20 cellular contexts compared by ENCODE assay signal in the genomic region with DNA sequence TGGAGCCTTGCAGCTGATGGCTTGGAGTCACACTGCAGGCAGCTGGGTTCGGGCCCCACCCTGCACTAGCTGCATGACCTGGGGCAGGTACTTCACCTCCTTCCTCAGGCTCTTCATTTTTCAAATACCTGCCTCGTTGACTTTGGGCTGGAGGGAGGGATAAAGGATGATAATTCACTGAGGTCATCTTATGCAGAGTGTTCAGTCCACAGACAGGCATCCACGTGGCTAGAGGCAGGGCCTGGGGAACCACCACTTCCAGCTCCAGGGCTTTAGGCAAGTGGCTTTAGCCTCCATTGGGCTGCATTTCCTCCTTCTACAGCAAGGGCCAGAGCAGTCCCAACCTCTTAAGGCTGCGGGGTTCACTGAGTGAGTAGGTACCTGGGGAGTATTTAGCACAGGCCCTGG.
DNase-seq lines count a peak whose midpoint lies in the region; ATAC-seq, FAIRE-seq and TF ChIP-seq lines count a peak whose summit lies in the region.
"Had no signal": no experiment of that assay in that cellular context is flagged by ENCODE, and none has a peak within 500 bp of the region (broad histone marks: within the 10 kb centered on the region; RNA-seq: fewer than 3 reads in every experiment).

No MANE protein-coding gene starts in this region.

- no peaks in the 10 kb centered on the region for H3K4me1 ChIP-seq in endodermal cell (ENCODE audit: control insufficient read depth, insufficient read depth, low read length)
- H3K4me1 ChIP-seq: adrenal gland had no signal

- H3K4me1 Mint-ChIP-seq in endodermal cell (peaks cover 29% of the 10 kb centered on the region), naive B cell (peaks cover 49 to 83% (median 76%) of the 10 kb centered on the region in 3 donors)

- FAIRE-seq in GM12891 (lab: Jason Lieb, UNC) = no peak
- FAIRE-seq: GM12892 had no signal

- peak; percentile 51 to 62 for ATAC-seq in naive B cell (ENCODE audit: low read depth in 2 of 2)
- ATAC-seq in HG02610 (IDR thresholded peaks at IDR 0.05; ENCODE audit: unreplicated experiment) = no peak
- no peak for ATAC-seq in GM18909 (IDR thresholded peaks at IDR 0.05; ENCODE audit: poor library complexity, unreplicated experiment)
- ATAC-seq: gastrocnemius medialis had no signal

- H3K27ac Mint-ChIP-seq in endodermal cell (no peak overlapping the region), naive B cell (peak overlapping the region in 5 of 6 donors; percentile 9 to 89 (median 49))

- no peaks in the 10 kb centered on the region for H3K27me3 Mint-ChIP-seq in endodermal cell (ENCODE audit: insufficient read depth)
- no peaks in the 10 kb centered on the region for H3K27me3 Mint-ChIP-seq in naive B cell

- H3K4me3 Mint-ChIP-seq in endodermal cell (no peak overlapping the region), naive B cell (peak overlapping the region in 5 of 8 donors; percentile 21 to 78 (median 51))

- H3K9me3 ChIP-seq in endodermal cell (ENCODE audit: control insufficient read depth, low read length) = no peaks in the 10 kb centered on the region
- H3K9me3 ChIP-seq: adrenal gland, gastrocnemius medialis, thoracic aorta had no signal

- H3K4me3 ChIP-seq in NB4 (ENCODE audit: low read depth, low read length) (no peak overlapping the region), endodermal cell (ENCODE audit: low read length) (no peak overlapping the region)
- H3K4me3 ChIP-seq: adrenal gland, gastrocnemius medialis, thoracic aorta had no signal

- H3K27me3 ChIP-seq in endodermal cell (ENCODE audit: control insufficient read depth, insufficient read depth, low read length, poor library complexity, severe bottlenecking) = no peaks in the 10 kb centered on the region
- H3K27me3 ChIP-seq: adrenal gland, gastrocnemius medialis had no signal

- H3K36me3 ChIP-seq in endodermal cell (ENCODE audit: control insufficient read depth, insufficient read depth, low read length) = no peaks in the 10 kb centered on the region
- H3K36me3 ChIP-seq: adrenal gland, gastrocnemius medialis, thoracic aorta had no signal

- no peak for TF ChIP-seq POLR2A in GM12891 (IDR thresholded peaks at IDR 0.05; ENCODE audit: low read depth, low read length)
- TF ChIP-seq POLR2A in NB4 (IDR thresholded peaks at IDR 0.05; ENCODE audit: extremely low read depth, insufficient read length) = no peak

- H3K9me3 Mint-ChIP-seq in endodermal cell (no peaks in the 10 kb centered on the region), naive B cell (no peaks in the 10 kb centered on the region)

- DNase-seq in GM12891 (ENCODE audit: insufficient read length, low spot score) = no peak
- peak; percentile 36 for DNase-seq in NB4 (ENCODE audit: low read depth)
- peak; percentile 56 for DNase-seq in endodermal cell
- DNase-seq in naive B cell = no peak
- DNase-seq in NCI-H1694 treated with DMSO at 0.1 percent for 48 hours (lab: John Stamatoyannopoulos, UW) = no peak
- no peak for DNase-seq in medulla oblongata (ENCODE audit: extremely low spot score)
- DNase-seq: activated CD8-positive, alpha-beta memory T cell treated with anti-CD3 and anti-CD28 coated beads for 24 hours; adrenal gland; gastrocnemius medialis; Kasumi-1; NCI-H146; NCI-H526 treated with DMSO at 0.1 percent for 48 hours; nucleus accumbens; stimulated activated CD4-positive, alpha-beta T cell treated with anti-CD3 and anti-CD28 coated beads, Interleukin-2, amount 100 ng/mL, for 48 hours; stimulated activated CD8-positive, alpha-beta memory T cell treated with anti-CD3 and anti-CD28 coated beads, Interleukin-4, amount 100 ng/mL, for 48 hours had no signal

- WGBS in endodermal cell (ENCODE audit: insufficient coverage in 1 of 2, insufficient read length in 1 of 2), 2 experiments = 86 to 90% methylated on average over 3 to 4 of the region's 4 CpGs

- H3K36me3 Mint-ChIP-seq in endodermal cell (ENCODE audit: low read depth) = peaks cover 8% of the 10 kb centered on the region
- peaks cover 10 to 15% of the 10 kb centered on the region in 2 donors for H3K36me3 Mint-ChIP-seq in naive B cell

- H3K27ac ChIP-seq in endodermal cell (ENCODE audit: low read depth, low read length) = no peak overlapping the region
- H3K27ac ChIP-seq: adrenal gland, gastrocnemius medialis, HL-60, thoracic aorta had no signal

- TF ChIP-seq CTCF in NB4 (IDR thresholded peaks at IDR 0.05; ENCODE audit: low read depth, low read length) = no peak
- TF ChIP-seq CTCF in endodermal cell (conservative IDR thresholded peaks at IDR 0.05) = peak; percentile 31

- H3K9ac ChIP-seq in endodermal cell (ENCODE audit: extremely low read depth, low read length, poor library complexity, severe bottlenecking) = no peak overlapping the region

TF ChIP-seq in GM12891, 5 proteins besides CTCF, POLR2A, EP300 and RAD21:
- TF ChIP-seq POU2F2 (IDR thresholded peaks at IDR 0.05; ENCODE audit: low read depth, low read length) = no peak
- 0 out of 2 replicates have a peak, but pooled peaks have one; percentile 1 for TF ChIP-seq SPI1 (IDR thresholded peaks at IDR 0.05; ENCODE audit: low read depth, low read length)

Comparison
In these comparisons a context has a peak if more than half of its experiments do, and no peak if none do; other contexts are left out.
1. DNase-seq: peak in NB4 (single experiment) and endodermal cell (single experiment); none in GM12891 (single experiment), naive B cell (single experiment), NCI-H1694 treated with DMSO at 0.1 percent for 48 hours (single experiment) and medulla oblongata (single experiment).
2. ATAC-seq: peak in naive B cell (2 of 2); none in HG02610 (single experiment) and GM18909 (single experiment).